29 cellular contexts compared by ENCODE assay signal in genomic region chr19:33444993-33445751, GRCh38.
DNase-seq lines count a peak whose midpoint lies in the region; ATAC-seq and TF ChIP-seq lines count a peak whose summit lies in the region.
"Had no signal": no experiment of that assay in that cellular context is flagged by ENCODE, and none has a peak within 500 bp of the region (broad histone marks: within the 10 kb centered on the region; RNA-seq: fewer than 3 reads in every experiment).

No MANE protein-coding gene starts in this region.

- H3K4me1 Mint-ChIP-seq in neural crest cell, result peaks cover under 1% of the 10 kb centered on the region
- H3K4me1 Mint-ChIP-seq in activated CD8-positive, alpha-beta T cell treated with anti-CD3 and anti-CD28 coated beads, Interleukin-2, amount 10 ng/mL, durations not matched to agents 7 days and 5 days (ENCODE audit: low read depth), result peaks cover 12% of the 10 kb centered on the region
- H3K4me1 Mint-ChIP-seq: B cell; endodermal cell; stimulated activated naive CD8-positive, alpha-beta T cell treated with anti-CD3 and anti-CD28 coated beads, Interleukin-15, amount 100 ng/mL, for 72 hours had no signal

- H3K27ac Mint-ChIP-seq in neural crest cell (ENCODE audit: unreplicated experiment), result peak overlapping the region; percentile 35
- H3K27ac Mint-ChIP-seq in activated CD8-positive, alpha-beta T cell treated with anti-CD3 and anti-CD28 coated beads, Interleukin-2, amount 10 ng/mL, durations not matched to agents 7 days and 5 days, result no peak overlapping the region
- H3K27ac Mint-ChIP-seq: activated naive CD8-positive, alpha-beta T cell treated with anti-CD3 and anti-CD28 coated beads, Interleukin-2, amount 10 ng/mL, durations not matched to agents 7 days and 5 days; B cell; CD8-positive, alpha-beta T cell; endodermal cell; natural killer cell treated with Interleukin-12 subunit alpha and Interleukin-12 subunit beta and Interleukin-15 and Interleukin-18, amount 100 ng/mL, for 72 hours; stimulated activated naive CD8-positive, alpha-beta T cell treated with anti-CD3 and anti-CD28 coated beads, Interleukin-15, amount 100 ng/mL, for 72 hours had no signal

- H3K36me3 ChIP-seq in heart right ventricle (peaks cover 0 to 19% (median 0%) of the 10 kb centered on the region in 9 donors), thyroid gland (no peaks in the 10 kb centered on the region)
- H3K36me3 ChIP-seq: pancreas, uterus had no signal

- H3K4me3 ChIP-seq in heart right ventricle (no peak overlapping the region), fibroblast of mammary gland (ENCODE audit: control insufficient read depth, low read depth, low read length) (no peak overlapping the region), thyroid gland (replicated peaks in 1 of 3) (no peak overlapping the region)
- H3K4me3 ChIP-seq: pancreas, PC-9, uterus had no signal

- peaks cover under 1% of the 10 kb centered on the region for H3K36me3 Mint-ChIP-seq in neural crest cell (ENCODE audit: low read depth)
- H3K36me3 Mint-ChIP-seq in activated CD8-positive, alpha-beta T cell treated with anti-CD3 and anti-CD28 coated beads, Interleukin-2, amount 10 ng/mL, durations not matched to agents 7 days and 5 days (ENCODE audit: low read depth), result no peaks in the 10 kb centered on the region
- H3K36me3 Mint-ChIP-seq: activated naive CD8-positive, alpha-beta T cell treated with anti-CD3 and anti-CD28 coated beads, Interleukin-2, amount 10 ng/mL, durations not matched to agents 7 days and 5 days; natural killer cell treated with Interleukin-12 subunit alpha and Interleukin-12 subunit beta and Interleukin-15 and Interleukin-18, amount 100 ng/mL, for 72 hours had no signal

- TF ChIP-seq POLR2A in thyroid gland (IDR thresholded peaks at IDR 0.05), result no peak

- intact Hi-C loops in left cardiac atrium (cut with DNase I) (no loop called here), heart right ventricle (cut with DNase I) (loop anchor here in 1 of 10 donors (1.0 kb wide), 1 partner anchor 23 kb away; no protein-coding TSS in a partner anchor), thyroid gland (cut with DNase I) (no loop called here)

- WGBS in heart right ventricle, 2 donors, result 89 to 90% methylated on average over 10 of the region's 10 CpGs
- 88 to 89% methylated on average over 9 to 10 of the region's 10 CpGs for WGBS in thyroid gland, 2 donors

- H3K4me1 ChIP-seq in heart right ventricle, result no peaks in the 10 kb centered on the region
- H3K4me1 ChIP-seq in thyroid gland, result no peaks in the 10 kb centered on the region
- H3K4me1 ChIP-seq: foreskin keratinocyte, pancreas, uterus had no signal

- H3K9me3 Mint-ChIP-seq in neural crest cell, result no peaks in the 10 kb centered on the region
- no peaks in the 10 kb centered on the region for H3K9me3 Mint-ChIP-seq in activated CD8-positive, alpha-beta T cell treated with anti-CD3 and anti-CD28 coated beads, Interleukin-2, amount 10 ng/mL, durations not matched to agents 7 days and 5 days (ENCODE audit: insufficient read depth)
- H3K9me3 Mint-ChIP-seq: activated naive CD8-positive, alpha-beta T cell treated with anti-CD3 and anti-CD28 coated beads, Interleukin-2, amount 10 ng/mL, durations not matched to agents 7 days and 5 days; CD8-positive, alpha-beta T cell; endodermal cell; natural killer cell treated with Interleukin-12 subunit alpha and Interleukin-12 subunit beta and Interleukin-15 and Interleukin-18, amount 100 ng/mL, for 72 hours; stimulated activated naive CD8-positive, alpha-beta T cell treated with anti-CD3 and anti-CD28 coated beads, Interleukin-15, amount 100 ng/mL, for 72 hours had no signal

- POLR2A ChIA-PET in activated CD8-positive, alpha-beta T cell treated with anti-CD3 and anti-CD28 coated beads, Interleukin-2, amount 10 ng/mL, durations not matched to agents 7 days and 5 days (lab: Charles Lee), result no interaction called here

- H3K27me3 ChIP-seq in heart right ventricle (no peaks in the 10 kb centered on the region), thyroid gland (no peaks in the 10 kb centered on the region)
- H3K27me3 ChIP-seq: foreskin keratinocyte, pancreas, uterus had no signal

- no peaks in the 10 kb centered on the region for H3K9me3 ChIP-seq in heart right ventricle
- no peaks in the 10 kb centered on the region for H3K9me3 ChIP-seq in thyroid gland
- H3K9me3 ChIP-seq: pancreas, uterus had no signal

- no peak overlapping the region for H3K4me3 Mint-ChIP-seq in neural crest cell
- H3K4me3 Mint-ChIP-seq in activated CD8-positive, alpha-beta T cell treated with anti-CD3 and anti-CD28 coated beads, Interleukin-2, amount 10 ng/mL, durations not matched to agents 7 days and 5 days, result no peak overlapping the region
- H3K4me3 Mint-ChIP-seq: activated naive CD8-positive, alpha-beta T cell treated with anti-CD3 and anti-CD28 coated beads, Interleukin-2, amount 10 ng/mL, durations not matched to agents 7 days and 5 days; B cell; CD8-positive, alpha-beta T cell; endodermal cell; natural killer cell treated with Interleukin-12 subunit alpha and Interleukin-12 subunit beta and Interleukin-15 and Interleukin-18, amount 100 ng/mL, for 72 hours; stimulated activated naive CD8-positive, alpha-beta T cell treated with anti-CD3 and anti-CD28 coated beads, Interleukin-15, amount 100 ng/mL, for 72 hours had no signal

- CTCF ChIA-PET in activated CD8-positive, alpha-beta T cell treated with anti-CD3 and anti-CD28 coated beads, Interleukin-2, amount 10 ng/mL, durations not matched to agents 7 days and 5 days (lab: Charles Lee), result no interaction called here

- TF ChIP-seq CTCF in heart right ventricle (IDR thresholded peaks at IDR 0.05) (no peak), fibroblast of mammary gland (conservative IDR thresholded peaks at IDR 0.05; ENCODE audit: control insufficient read depth, insufficient read depth, low read depth, low read length) (no peak), neural crest cell (conservative IDR thresholded peaks at IDR 0.05) (no peak), thyroid gland (IDR thresholded peaks at IDR 0.05) (no peak)

- H3K27me3 Mint-ChIP-seq in neural crest cell (ENCODE audit: low read depth), result no peaks in the 10 kb centered on the region
- H3K27me3 Mint-ChIP-seq in activated CD8-positive, alpha-beta T cell treated with anti-CD3 and anti-CD28 coated beads, Interleukin-2, amount 10 ng/mL, durations not matched to agents 7 days and 5 days (ENCODE audit: low read depth), result no peaks in the 10 kb centered on the region
- H3K27me3 Mint-ChIP-seq: activated naive CD8-positive, alpha-beta T cell treated with anti-CD3 and anti-CD28 coated beads, Interleukin-2, amount 10 ng/mL, durations not matched to agents 7 days and 5 days; B cell; natural killer cell treated with Interleukin-12 subunit alpha and Interleukin-12 subunit beta and Interleukin-15 and Interleukin-18, amount 100 ng/mL, for 72 hours; stimulated activated naive CD8-positive, alpha-beta T cell treated with anti-CD3 and anti-CD28 coated beads, Interleukin-15, amount 100 ng/mL, for 72 hours had no signal

- no peak for ATAC-seq in left cardiac atrium
- no peak for ATAC-seq in heart right ventricle
- ATAC-seq in activated CD8-positive, alpha-beta T cell treated with anti-CD3 and anti-CD28 coated beads, Interleukin-2, amount 10 ng/mL, durations not matched to agents 7 days and 5 days, result no peak
- ATAC-seq: CD8-positive, alpha-beta T cell; esophagus mucosa; foreskin keratinocyte; natural killer cell treated with Interleukin-12 subunit alpha and Interleukin-12 subunit beta and Interleukin-15 and Interleukin-18, amount 100 ng/mL, for 72 hours; stimulated activated naive CD8-positive, alpha-beta T cell treated with anti-CD3 and anti-CD28 coated beads, Interleukin-15, amount 100 ng/mL, for 72 hours had no signal

- DNase-seq in left cardiac atrium (peak; percentile 2), heart right ventricle (no peak), fibroblast of mammary gland (ENCODE audit: low read depth) (peak; percentile 81), neural crest cell (ENCODE audit: low read depth, low spot score) (no peak), NCI-H146 (lab: John Stamatoyannopoulos, UW) (no peak), HPDE6-E6E7 (ENCODE audit: extremely low spot score) (no peak), thyroid gland (no peak)
- no peak for DNase-seq in activated CD8-positive, alpha-beta T cell treated with anti-CD3 and anti-CD28 coated beads, Interleukin-2, amount 10 ng/mL, durations not matched to agents 7 days and 5 days
- DNase-seq: ACHN; activated gamma-delta T cell treated with Interleukin-2 at 50 U/mL for 16 hours; activated naive CD8-positive, alpha-beta T cell treated with anti-CD3 and anti-CD28 coated beads, Interleukin-2, amount 10 ng/mL, durations not matched to agents 7 days and 5 days; caudate nucleus; CD8-positive, alpha-beta T cell; endodermal cell; Karpas-422; NCI-H2029; NCI-H526 treated with DMSO at 0.1 percent for 48 hours; PC-9; retina; SHP77; stimulated activated CD8-positive, alpha-beta memory T cell treated with anti-CD3 and anti-CD28 coated beads, Interleukin-4, amount 100 ng/mL, for 48 hours; stimulated activated naive CD8-positive, alpha-beta T cell treated with anti-CD3 and anti-CD28 coated beads, Interleukin-15, amount 100 ng/mL, for 72 hours; T-helper 2 cell had no signal

- no peak overlapping the region for H3K27ac ChIP-seq in heart right ventricle
- no peak overlapping the region for H3K27ac ChIP-seq in thyroid gland
- H3K27ac ChIP-seq: foreskin keratinocyte, pancreas, PC-9, uterus had no signal

Comparison
In these comparisons a context has a peak if more than half of its experiments do, and no peak if none do; other contexts are left out.
1. DNase-seq: peak in left cardiac atrium (single experiment) and fibroblast of mammary gland (single experiment); none in heart right ventricle (0 of 2), neural crest cell (single experiment), NCI-H146 (single experiment), HPDE6-E6E7 (single experiment), thyroid gland (0 of 2) and activated CD8-positive, alpha-beta T cell treated with anti-CD3 and anti-CD28 coated beads, Interleukin-2, amount 10 ng/mL, durations not matched to agents 7 days and 5 days (single experiment).